ENCODE assay signal across 1 cellular context in genomic region chr6:10403385-10404106, GRCh38.
TF ChIP-seq lines count a peak whose summit lies in the region.

No MANE protein-coding gene starts in this region.

TF ChIP-seq in K562, 482 proteins besides CTCF, POLR2A, EP300 and RAD21 (continued from another document and continues in another):
- TF ChIP-seq, protein P1, sequence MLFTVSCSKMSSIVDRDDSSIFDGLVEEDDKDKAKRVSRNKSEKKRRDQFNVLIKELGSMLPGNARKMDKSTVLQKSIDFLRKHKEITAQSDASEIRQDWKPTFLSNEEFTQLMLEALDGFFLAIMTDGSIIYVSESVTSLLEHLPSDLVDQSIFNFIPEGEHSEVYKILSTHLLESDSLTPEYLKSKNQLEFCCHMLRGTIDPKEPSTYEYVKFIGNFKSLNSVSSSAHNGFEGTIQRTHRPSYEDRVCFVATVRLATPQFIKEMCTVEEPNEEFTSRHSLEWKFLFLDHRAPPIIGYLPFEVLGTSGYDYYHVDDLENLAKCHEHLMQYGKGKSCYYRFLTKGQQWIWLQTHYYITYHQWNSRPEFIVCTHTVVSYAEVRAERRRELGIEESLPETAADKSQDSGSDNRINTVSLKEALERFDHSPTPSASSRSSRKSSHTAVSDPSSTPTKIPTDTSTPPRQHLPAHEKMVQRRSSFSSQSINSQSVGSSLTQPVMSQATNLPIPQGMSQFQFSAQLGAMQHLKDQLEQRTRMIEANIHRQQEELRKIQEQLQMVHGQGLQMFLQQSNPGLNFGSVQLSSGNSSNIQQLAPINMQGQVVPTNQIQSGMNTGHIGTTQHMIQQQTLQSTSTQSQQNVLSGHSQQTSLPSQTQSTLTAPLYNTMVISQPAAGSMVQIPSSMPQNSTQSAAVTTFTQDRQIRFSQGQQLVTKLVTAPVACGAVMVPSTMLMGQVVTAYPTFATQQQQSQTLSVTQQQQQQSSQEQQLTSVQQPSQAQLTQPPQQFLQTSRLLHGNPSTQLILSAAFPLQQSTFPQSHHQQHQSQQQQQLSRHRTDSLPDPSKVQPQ (CRISPR knock-in tag; IDR thresholded peaks at IDR 0.05; ENCODE audit: borderline replicate concordance): 0 out of 2 replicates have a peak, but pooled peaks have one; percentile 22
- TF ChIP-seq ATF4 (CRISPR knock-in tag; IDR thresholded peaks at IDR 0.05) (no peak), ZNF217 (CRISPR knock-in tag; IDR thresholded peaks at IDR 0.05) (no peak), MTF1 (CRISPR knock-in tag; IDR thresholded peaks at IDR 0.05; ENCODE audit: borderline replicate concordance) (no peak), ZKSCAN1 (IDR thresholded peaks at IDR 0.05; ENCODE audit: low read depth, low read length) (no peak), CREB1 (IDR thresholded peaks at IDR 0.05) (no peak), CREB1 (CRISPR knock-in tag; IDR thresholded peaks at IDR 0.05) (no peak), ZNF24 (IDR thresholded peaks at IDR 0.05) (no peak), TFE3 (CRISPR knock-in tag; IDR thresholded peaks at IDR 0.05) (no peak), PHF21A (IDR thresholded peaks at IDR 0.05; ENCODE audit: borderline replicate concordance, low read depth) (no peak), HDAC6 (IDR thresholded peaks at IDR 0.05; ENCODE audit: low read depth, low read length) (no peak), ZNF785 (CRISPR knock-in tag; IDR thresholded peaks at IDR 0.05) (no peak), CREB5 (CRISPR knock-in tag; IDR thresholded peaks at IDR 0.05) (no peak), RBM25 (IDR thresholded peaks at IDR 0.05; ENCODE audit: low read depth, low read length, severe bottlenecking) (no peak), ZBTB11 (CRISPR knock-in tag; IDR thresholded peaks at IDR 0.05) (no peak), NCOA6 (IDR thresholded peaks at IDR 0.05) (0 out of 2 replicates have a peak, but pooled peaks have one; percentile 39), MYBL2 (IDR thresholded peaks at IDR 0.05; ENCODE audit: low read depth) (no peak), MYBL2 (CRISPR knock-in tag; IDR thresholded peaks at IDR 0.05; ENCODE audit: borderline replicate concordance) (no peak), NR0B1 (IDR thresholded peaks at IDR 0.05; ENCODE audit: partially characterized antibody) (no peak), RBM39 (optimal IDR thresholded peaks at IDR 0.05; ENCODE audit: low read depth, low read length) (no peak), ID3 (CRISPR knock-in tag; IDR thresholded peaks at IDR 0.05) (no peak), ID3 (tag; IDR thresholded peaks at IDR 0.05) (peak; percentile 55; the same call in 1 of the 2 replicates), TBL1XR1 (IDR thresholded peaks at IDR 0.05; ENCODE audit: low read length in 2 of 2) (peak in 1 of 2 experiments; percentile 30; a peak in 1 of 4 replicates), RUNX1 (IDR thresholded peaks at IDR 0.05; ENCODE audit: low read depth) (no peak), LARP7 (IDR thresholded peaks at IDR 0.05) (no peak), CBFB (CRISPR knock-in tag; IDR thresholded peaks at IDR 0.05) (peak; percentile 67; the same call in 1 of the 2 replicates), NBN (IDR thresholded peaks at IDR 0.05; ENCODE audit: low read depth) (peak; percentile 38; the same call in 1 of the 2 replicates), U2AF2 (optimal IDR thresholded peaks at IDR 0.05; ENCODE audit: low read depth, low read length) (no peak)
- TF ChIP-seq, protein P2, sequence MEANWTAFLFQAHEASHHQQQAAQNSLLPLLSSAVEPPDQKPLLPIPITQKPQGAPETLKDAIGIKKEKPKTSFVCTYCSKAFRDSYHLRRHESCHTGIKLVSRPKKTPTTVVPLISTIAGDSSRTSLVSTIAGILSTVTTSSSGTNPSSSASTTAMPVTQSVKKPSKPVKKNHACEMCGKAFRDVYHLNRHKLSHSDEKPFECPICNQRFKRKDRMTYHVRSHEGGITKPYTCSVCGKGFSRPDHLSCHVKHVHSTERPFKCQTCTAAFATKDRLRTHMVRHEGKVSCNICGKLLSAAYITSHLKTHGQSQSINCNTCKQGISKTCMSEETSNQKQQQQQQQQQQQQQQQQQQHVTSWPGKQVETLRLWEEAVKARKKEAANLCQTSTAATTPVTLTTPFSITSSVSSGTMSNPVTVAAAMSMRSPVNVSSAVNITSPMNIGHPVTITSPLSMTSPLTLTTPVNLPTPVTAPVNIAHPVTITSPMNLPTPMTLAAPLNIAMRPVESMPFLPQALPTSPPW (CRISPR knock-in tag; IDR thresholded peaks at IDR 0.05): no peak
- TF ChIP-seq, protein P3, sequence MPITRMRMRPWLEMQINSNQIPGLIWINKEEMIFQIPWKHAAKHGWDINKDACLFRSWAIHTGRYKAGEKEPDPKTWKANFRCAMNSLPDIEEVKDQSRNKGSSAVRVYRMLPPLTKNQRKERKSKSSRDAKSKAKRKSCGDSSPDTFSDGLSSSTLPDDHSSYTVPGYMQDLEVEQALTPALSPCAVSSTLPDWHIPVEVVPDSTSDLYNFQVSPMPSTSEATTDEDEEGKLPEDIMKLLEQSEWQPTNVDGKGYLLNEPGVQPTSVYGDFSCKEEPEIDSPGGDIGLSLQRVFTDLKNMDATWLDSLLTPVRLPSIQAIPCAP (CRISPR knock-in tag; IDR thresholded peaks at IDR 0.05; ENCODE audit: borderline replicate concordance): no peak
- TF ChIP-seq, protein P4, sequence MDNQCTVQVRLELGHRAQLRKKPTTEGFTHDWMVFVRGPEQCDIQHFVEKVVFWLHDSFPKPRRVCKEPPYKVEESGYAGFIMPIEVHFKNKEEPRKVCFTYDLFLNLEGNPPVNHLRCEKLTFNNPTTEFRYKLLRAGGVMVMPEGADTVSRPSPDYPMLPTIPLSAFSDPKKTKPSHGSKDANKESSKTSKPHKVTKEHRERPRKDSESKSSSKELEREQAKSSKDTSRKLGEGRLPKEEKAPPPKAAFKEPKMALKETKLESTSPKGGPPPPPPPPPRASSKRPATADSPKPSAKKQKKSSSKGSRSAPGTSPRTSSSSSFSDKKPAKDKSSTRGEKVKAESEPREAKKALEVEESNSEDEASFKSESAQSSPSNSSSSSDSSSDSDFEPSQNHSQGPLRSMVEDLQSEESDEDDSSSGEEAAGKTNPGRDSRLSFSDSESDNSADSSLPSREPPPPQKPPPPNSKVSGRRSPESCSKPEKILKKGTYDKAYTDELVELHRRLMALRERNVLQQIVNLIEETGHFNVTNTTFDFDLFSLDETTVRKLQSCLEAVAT (IDR thresholded peaks at IDR 0.05): peak; percentile 31 to 38; a peak in 1 of 4 replicates
- TF ChIP-seq, protein P5, sequence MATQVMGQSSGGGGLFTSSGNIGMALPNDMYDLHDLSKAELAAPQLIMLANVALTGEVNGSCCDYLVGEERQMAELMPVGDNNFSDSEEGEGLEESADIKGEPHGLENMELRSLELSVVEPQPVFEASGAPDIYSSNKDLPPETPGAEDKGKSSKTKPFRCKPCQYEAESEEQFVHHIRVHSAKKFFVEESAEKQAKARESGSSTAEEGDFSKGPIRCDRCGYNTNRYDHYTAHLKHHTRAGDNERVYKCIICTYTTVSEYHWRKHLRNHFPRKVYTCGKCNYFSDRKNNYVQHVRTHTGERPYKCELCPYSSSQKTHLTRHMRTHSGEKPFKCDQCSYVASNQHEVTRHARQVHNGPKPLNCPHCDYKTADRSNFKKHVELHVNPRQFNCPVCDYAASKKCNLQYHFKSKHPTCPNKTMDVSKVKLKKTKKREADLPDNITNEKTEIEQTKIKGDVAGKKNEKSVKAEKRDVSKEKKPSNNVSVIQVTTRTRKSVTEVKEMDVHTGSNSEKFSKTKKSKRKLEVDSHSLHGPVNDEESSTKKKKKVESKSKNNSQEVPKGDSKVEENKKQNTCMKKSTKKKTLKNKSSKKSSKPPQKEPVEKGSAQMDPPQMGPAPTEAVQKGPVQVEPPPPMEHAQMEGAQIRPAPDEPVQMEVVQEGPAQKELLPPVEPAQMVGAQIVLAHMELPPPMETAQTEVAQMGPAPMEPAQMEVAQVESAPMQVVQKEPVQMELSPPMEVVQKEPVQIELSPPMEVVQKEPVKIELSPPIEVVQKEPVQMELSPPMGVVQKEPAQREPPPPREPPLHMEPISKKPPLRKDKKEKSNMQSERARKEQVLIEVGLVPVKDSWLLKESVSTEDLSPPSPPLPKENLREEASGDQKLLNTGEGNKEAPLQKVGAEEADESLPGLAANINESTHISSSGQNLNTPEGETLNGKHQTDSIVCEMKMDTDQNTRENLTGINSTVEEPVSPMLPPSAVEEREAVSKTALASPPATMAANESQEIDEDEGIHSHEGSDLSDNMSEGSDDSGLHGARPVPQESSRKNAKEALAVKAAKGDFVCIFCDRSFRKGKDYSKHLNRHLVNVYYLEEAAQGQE (CRISPR knock-in tag; IDR thresholded peaks at IDR 0.05; ENCODE audit: low read depth): 0 out of 2 replicates have a peak, but pooled peaks have one; percentile 33
- TF ChIP-seq, protein P6, sequence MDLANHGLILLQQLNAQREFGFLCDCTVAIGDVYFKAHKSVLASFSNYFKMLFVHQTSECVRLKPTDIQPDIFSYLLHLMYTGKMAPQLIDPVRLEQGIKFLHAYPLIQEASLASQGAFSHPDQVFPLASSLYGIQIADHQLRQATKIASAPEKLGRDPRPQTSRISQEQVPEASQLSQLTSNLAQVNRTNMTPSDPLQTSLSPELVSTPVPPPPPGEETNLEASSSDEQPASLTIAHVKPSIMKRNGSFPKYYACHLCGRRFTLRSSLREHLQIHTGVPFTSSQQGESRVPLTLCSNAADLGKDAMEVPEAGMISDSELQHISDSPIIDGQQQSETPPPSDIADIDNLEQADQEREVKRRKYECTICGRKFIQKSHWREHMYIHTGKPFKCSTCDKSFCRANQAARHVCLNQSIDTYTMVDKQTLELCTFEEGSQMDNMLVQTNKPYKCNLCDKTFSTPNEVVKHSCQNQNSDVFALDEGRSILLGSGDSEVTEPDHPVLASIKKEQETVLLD (IDR thresholded peaks at IDR 0.05): no peak
